In the genomic region with DNA sequence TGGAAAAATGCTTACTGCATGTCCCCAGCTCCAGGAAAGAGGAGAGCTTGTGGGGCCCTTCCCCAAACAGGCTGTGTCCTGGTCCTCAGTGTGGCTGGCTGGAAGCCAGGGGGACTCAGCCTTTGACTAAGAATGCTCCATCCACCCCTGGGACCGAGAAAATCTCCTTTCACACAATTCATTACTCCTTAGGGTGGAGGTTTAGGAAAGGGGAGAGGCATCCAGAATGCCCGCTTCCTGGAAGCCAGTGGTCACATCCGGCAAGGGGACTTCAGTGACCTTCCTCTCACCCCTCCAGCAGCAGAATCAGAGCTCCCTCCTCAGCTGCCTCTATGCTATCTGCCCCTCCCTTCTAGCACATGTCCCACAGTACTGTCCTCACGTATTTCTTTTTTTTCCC, we compare ENCODE assay signal across 12 cellular contexts. TPM values are rescaled to one million over a fixed set of nuclear protein-coding genes. Genes with fewer than 3 reads are reported as not detected.
DNase-seq lines count a peak whose midpoint lies in the region; ATAC-seq, FAIRE-seq and TF ChIP-seq lines count a peak whose summit lies in the region.
"Had no signal": no experiment of that assay in that cellular context is flagged by ENCODE, and none has a peak within 500 bp of the region (broad histone marks: within the 10 kb centered on the region; RNA-seq: fewer than 3 reads in every experiment).

No MANE protein-coding gene starts in this region.

- ATAC-seq in stimulated activated effector memory CD8-positive, alpha-beta T cell treated with anti-CD3 and anti-CD28 coated beads, Interleukin-12 subunit alpha, Interleukin-12 subunit beta, amount 100 ng/mL, for 72 hours: no peak
- ATAC-seq: activated T-cell treated with anti-CD3 and anti-CD28 coated beads, Interleukin-2, amount 50 U/mL, for 4 hours; GM12878 had no signal

- H3K9me3 ChIP-seq in kidney (ENCODE audit: control insufficient read depth in 1 of 2, low read length in 2 of 2) (no peaks in the 10 kb centered on the region), A673 (ENCODE audit: low read depth, low read length, poor library complexity, severe bottlenecking) (no peaks in the 10 kb centered on the region)

- CTCF ChIA-PET in A673 (lab: Charles Lee): no interaction called here

- no peaks in the 10 kb centered on the region for H3K27me3 Mint-ChIP-seq in IgD-negative memory B cell
- no peaks in the 10 kb centered on the region for H3K27me3 Mint-ChIP-seq in brain

- H3K4me3 ChIP-seq in kidney (ENCODE audit: low read length in 2 of 2) (no peak overlapping the region), A673 (ENCODE audit: low read depth, low read length, poor library complexity, severe bottlenecking) (no peak overlapping the region)
- H3K4me3 ChIP-seq: GM12878 had no signal

- H3K27me3 ChIP-seq in A673 (replicated peaks; ENCODE audit: insufficient read depth, low read depth, low read length, poor library complexity): no peaks in the 10 kb centered on the region

- BruUV-seq in A673 (replicated peaks; lab: Mats Ljungman, UMichigan): no TSS peak

- H3K36me3 ChIP-seq in kidney (ENCODE audit: control insufficient read depth in 1 of 2, insufficient read depth in 2 of 2, low read length in 2 of 2) (peaks cover 0 to 13% of the 10 kb centered on the region in 2 donors), A673 (ENCODE audit: insufficient read depth, low read length, poor library complexity, severe bottlenecking) (peaks cover 9% of the 10 kb centered on the region)

- POLR2A ChIA-PET in A673 (lab: Charles Lee; ENCODE audit: low non-redundant PET): no interaction called here

- TF ChIP-seq CTCF in brain (conservative IDR thresholded peaks at IDR 0.05): no peak
- TF ChIP-seq CTCF in kidney (IDR thresholded peaks at IDR 0.05; ENCODE audit: borderline replicate concordance, extremely low read depth, insufficient read depth): no peak
- no peak for TF ChIP-seq CTCF in A673 (conservative IDR thresholded peaks at IDR 0.05; ENCODE audit: low read depth, low read length)

- no peaks in the 10 kb centered on the region for H3K36me3 Mint-ChIP-seq in IgD-negative memory B cell
- peaks cover 32% of the 10 kb centered on the region for H3K36me3 Mint-ChIP-seq in brain
- H3K36me3 Mint-ChIP-seq in stimulated activated effector memory CD8-positive, alpha-beta T cell treated with anti-CD3 and anti-CD28 coated beads, Interleukin-12 subunit alpha, Interleukin-12 subunit beta, amount 100 ng/mL, for 72 hours: peaks cover 72% of the 10 kb centered on the region

- FAIRE-seq in kidney (lab: Jason Lieb, UNC) (no peak), frontal cortex (lab: Jason Lieb, UNC) (no peak)
- FAIRE-seq: GM12878 had no signal

- H3K27ac ChIP-seq in kidney (ENCODE audit: low read depth in 2 of 2, low read length in 2 of 2) (peak overlapping the region; percentile 18 to 94), A673 (ENCODE audit: low read depth, low read length, poor library complexity, severe bottlenecking) (no peak overlapping the region)

- H3K9ac ChIP-seq in kidney (ENCODE audit: low read length in 2 of 2): no peak overlapping the region

- DNase-seq in kidney (no peak), frontal cortex (ENCODE audit: low spot score in 2 of 2) (no peak), A673 (ENCODE audit: low spot score) (no peak), NCI-H774 (lab: John Stamatoyannopoulos, UW) (no peak)
- no peak for DNase-seq in stimulated activated effector memory CD8-positive, alpha-beta T cell treated with anti-CD3 and anti-CD28 coated beads, Interleukin-12 subunit alpha, Interleukin-12 subunit beta, amount 100 ng/mL, for 72 hours (ENCODE audit: low spot score in 2 of 2)
- no peak for DNase-seq in central memory CD4-positive, alpha-beta T cell
- DNase-seq: activated T-cell treated with anti-CD3 and anti-CD28 coated beads, Interleukin-2, amount 50 U/mL, for 4 hours; cerebellar nuclear complex; stimulated activated naive CD4-positive, alpha-beta T cell had no signal

- H3K9me3 Mint-ChIP-seq in IgD-negative memory B cell (no peaks in the 10 kb centered on the region), brain (no peaks in the 10 kb centered on the region)
- H3K9me3 Mint-ChIP-seq in stimulated activated effector memory CD8-positive, alpha-beta T cell treated with anti-CD3 and anti-CD28 coated beads, Interleukin-12 subunit alpha, Interleukin-12 subunit beta, amount 100 ng/mL, for 72 hours: no peaks in the 10 kb centered on the region
- H3K9me3 Mint-ChIP-seq: activated T-cell treated with anti-CD3 and anti-CD28 coated beads, Interleukin-2, amount 50 U/mL, for 4 hours had no signal

- peaks cover 3 to 11% (median 7%) of the 10 kb centered on the region in 3 donors for H3K4me1 Mint-ChIP-seq in IgD-negative memory B cell
- peaks cover 26% of the 10 kb centered on the region for H3K4me1 Mint-ChIP-seq in brain
- H3K4me1 Mint-ChIP-seq in stimulated activated effector memory CD8-positive, alpha-beta T cell treated with anti-CD3 and anti-CD28 coated beads, Interleukin-12 subunit alpha, Interleukin-12 subunit beta, amount 100 ng/mL, for 72 hours: peaks cover 25% of the 10 kb centered on the region

- H3K27ac Mint-ChIP-seq in IgD-negative memory B cell: peak overlapping the region in 2 of 3 donors; percentile 27 to 84
- peak overlapping the region in 3 of 5 experiments; percentile 41 to 68 (median 64) for H3K27ac Mint-ChIP-seq in brain
- H3K27ac Mint-ChIP-seq in stimulated activated effector memory CD8-positive, alpha-beta T cell treated with anti-CD3 and anti-CD28 coated beads, Interleukin-12 subunit alpha, Interleukin-12 subunit beta, amount 100 ng/mL, for 72 hours: peak overlapping the region; percentile 86

- H3K4me1 ChIP-seq in kidney (ENCODE audit: control insufficient read depth in 1 of 2, insufficient read depth in 1 of 2, low read depth in 1 of 2, low read length in 2 of 2) (peaks cover 0 to 17% of the 10 kb centered on the region in 2 donors), A673 (ENCODE audit: insufficient read depth, low read length, poor library complexity, severe bottlenecking) (no peaks in the 10 kb centered on the region)

- H3K4me3 Mint-ChIP-seq in IgD-negative memory B cell (peak overlapping the region in 1 of 4 donors; percentile 26), brain (no peak overlapping the region)
- H3K4me3 Mint-ChIP-seq in stimulated activated effector memory CD8-positive, alpha-beta T cell treated with anti-CD3 and anti-CD28 coated beads, Interleukin-12 subunit alpha, Interleukin-12 subunit beta, amount 100 ng/mL, for 72 hours: no peak overlapping the region
- H3K4me3 Mint-ChIP-seq: activated T-cell treated with anti-CD3 and anti-CD28 coated beads, Interleukin-2, amount 50 U/mL, for 4 hours had no signal

- intact Hi-C loops in kidney (cut with DNase I) (no loop called here), A673 (cut with micrococcal nuclease; ENCODE audit: unreplicated experiment) (no loop called here)

RNA-seq across cellular contexts. Expression of a gene that starts 21.9 kb away (rescaled TPM):
- polyA plus RNA-seq in IgD-negative memory B cell: 32.1 TPM
- 6.2 TPM for polyA plus RNA-seq in brain (ENCODE audit: insufficient read depth, low read depth, low replicate concordance)
- 38.6 TPM for total RNA-seq in kidney
- polyA plus RNA-seq in kidney (ENCODE audit: insufficient read depth, low read depth, low replicate concordance): 16.1 TPM
- total RNA-seq in frontal cortex: 2.9 TPM
- total RNA-seq in A673 (2021): 8.6 and 11.7 TPM in 2 replicates

RNA-seq across cellular contexts. Expression of a gene that starts 42.3 kb away (rescaled TPM):
- 33.4 TPM for polyA plus RNA-seq in IgD-negative memory B cell
- 109 TPM for polyA plus RNA-seq in brain (ENCODE audit: insufficient read depth, low read depth, low replicate concordance)
- total RNA-seq in kidney: 40.7 TPM
- 127 TPM for polyA plus RNA-seq in kidney (ENCODE audit: insufficient read depth, low read depth, low replicate concordance)
- total RNA-seq in frontal cortex: 37.9 TPM
- total RNA-seq in A673 (2021): 16.9 and 18.3 TPM in 2 replicates
